ENCODE assay signal across 1 cellular context in genomic region chr16:1512774-1513173, GRCh38.
TF ChIP-seq lines count a peak whose summit lies in the region.

No MANE protein-coding gene starts in this region.

TF ChIP-seq in K562, 482 proteins besides CTCF, POLR2A, EP300 and RAD21:
- no peak for TF ChIP-seq ZNF347 (CRISPR knock-in tag; IDR thresholded peaks at IDR 0.05; ENCODE audit: low read depth)
- TF ChIP-seq, protein P1, sequence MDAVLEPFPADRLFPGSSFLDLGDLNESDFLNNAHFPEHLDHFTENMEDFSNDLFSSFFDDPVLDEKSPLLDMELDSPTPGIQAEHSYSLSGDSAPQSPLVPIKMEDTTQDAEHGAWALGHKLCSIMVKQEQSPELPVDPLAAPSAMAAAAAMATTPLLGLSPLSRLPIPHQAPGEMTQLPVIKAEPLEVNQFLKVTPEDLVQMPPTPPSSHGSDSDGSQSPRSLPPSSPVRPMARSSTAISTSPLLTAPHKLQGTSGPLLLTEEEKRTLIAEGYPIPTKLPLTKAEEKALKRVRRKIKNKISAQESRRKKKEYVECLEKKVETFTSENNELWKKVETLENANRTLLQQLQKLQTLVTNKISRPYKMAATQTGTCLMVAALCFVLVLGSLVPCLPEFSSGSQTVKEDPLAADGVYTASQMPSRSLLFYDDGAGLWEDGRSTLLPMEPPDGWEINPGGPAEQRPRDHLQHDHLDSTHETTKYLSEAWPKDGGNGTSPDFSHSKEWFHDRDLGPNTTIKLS (IDR thresholded peaks at IDR 0.05; ENCODE audit: borderline replicate concordance, low read depth), result no peak
- TF ChIP-seq NUFIP1 (IDR thresholded peaks at IDR 0.05; ENCODE audit: partially characterized antibody), result no peak
- no peak for TF ChIP-seq TFAM (CRISPR knock-in tag; conservative IDR thresholded peaks at IDR 0.05)
- no peak for TF ChIP-seq PRPF4 (IDR thresholded peaks at IDR 0.05; ENCODE audit: insufficient read depth, low read depth, low read length, poor library complexity, severe bottlenecking)
- no peak for TF ChIP-seq PYGO2 (tag; IDR thresholded peaks at IDR 0.05)
- no peak for TF ChIP-seq POLR3G (IDR thresholded peaks at IDR 0.05; ENCODE audit: extremely low read depth, insufficient read length, insufficient replicate concordance)
- TF ChIP-seq, protein P2, sequence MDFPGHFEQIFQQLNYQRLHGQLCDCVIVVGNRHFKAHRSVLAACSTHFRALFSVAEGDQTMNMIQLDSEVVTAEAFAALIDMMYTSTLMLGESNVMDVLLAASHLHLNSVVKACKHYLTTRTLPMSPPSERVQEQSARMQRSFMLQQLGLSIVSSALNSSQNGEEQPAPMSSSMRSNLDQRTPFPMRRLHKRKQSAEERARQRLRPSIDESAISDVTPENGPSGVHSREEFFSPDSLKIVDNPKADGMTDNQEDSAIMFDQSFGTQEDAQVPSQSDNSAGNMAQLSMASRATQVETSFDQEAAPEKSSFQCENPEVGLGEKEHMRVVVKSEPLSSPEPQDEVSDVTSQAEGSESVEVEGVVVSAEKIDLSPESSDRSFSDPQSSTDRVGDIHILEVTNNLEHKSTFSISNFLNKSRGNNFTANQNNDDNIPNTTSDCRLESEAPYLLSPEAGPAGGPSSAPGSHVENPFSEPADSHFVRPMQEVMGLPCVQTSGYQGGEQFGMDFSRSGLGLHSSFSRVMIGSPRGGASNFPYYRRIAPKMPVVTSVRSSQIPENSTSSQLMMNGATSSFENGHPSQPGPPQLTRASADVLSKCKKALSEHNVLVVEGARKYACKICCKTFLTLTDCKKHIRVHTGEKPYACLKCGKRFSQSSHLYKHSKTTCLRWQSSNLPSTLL (IDR thresholded peaks at IDR 0.05), result no peak
- no peak for TF ChIP-seq KHSRP (IDR thresholded peaks at IDR 0.05)
- TF ChIP-seq, protein P3, sequence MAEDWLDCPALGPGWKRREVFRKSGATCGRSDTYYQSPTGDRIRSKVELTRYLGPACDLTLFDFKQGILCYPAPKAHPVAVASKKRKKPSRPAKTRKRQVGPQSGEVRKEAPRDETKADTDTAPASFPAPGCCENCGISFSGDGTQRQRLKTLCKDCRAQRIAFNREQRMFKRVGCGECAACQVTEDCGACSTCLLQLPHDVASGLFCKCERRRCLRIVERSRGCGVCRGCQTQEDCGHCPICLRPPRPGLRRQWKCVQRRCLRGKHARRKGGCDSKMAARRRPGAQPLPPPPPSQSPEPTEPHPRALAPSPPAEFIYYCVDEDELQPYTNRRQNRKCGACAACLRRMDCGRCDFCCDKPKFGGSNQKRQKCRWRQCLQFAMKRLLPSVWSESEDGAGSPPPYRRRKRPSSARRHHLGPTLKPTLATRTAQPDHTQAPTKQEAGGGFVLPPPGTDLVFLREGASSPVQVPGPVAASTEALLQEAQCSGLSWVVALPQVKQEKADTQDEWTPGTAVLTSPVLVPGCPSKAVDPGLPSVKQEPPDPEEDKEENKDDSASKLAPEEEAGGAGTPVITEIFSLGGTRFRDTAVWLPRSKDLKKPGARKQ (CRISPR knock-in tag; IDR thresholded peaks at IDR 0.05), result no peak
- TF ChIP-seq, protein P4, sequence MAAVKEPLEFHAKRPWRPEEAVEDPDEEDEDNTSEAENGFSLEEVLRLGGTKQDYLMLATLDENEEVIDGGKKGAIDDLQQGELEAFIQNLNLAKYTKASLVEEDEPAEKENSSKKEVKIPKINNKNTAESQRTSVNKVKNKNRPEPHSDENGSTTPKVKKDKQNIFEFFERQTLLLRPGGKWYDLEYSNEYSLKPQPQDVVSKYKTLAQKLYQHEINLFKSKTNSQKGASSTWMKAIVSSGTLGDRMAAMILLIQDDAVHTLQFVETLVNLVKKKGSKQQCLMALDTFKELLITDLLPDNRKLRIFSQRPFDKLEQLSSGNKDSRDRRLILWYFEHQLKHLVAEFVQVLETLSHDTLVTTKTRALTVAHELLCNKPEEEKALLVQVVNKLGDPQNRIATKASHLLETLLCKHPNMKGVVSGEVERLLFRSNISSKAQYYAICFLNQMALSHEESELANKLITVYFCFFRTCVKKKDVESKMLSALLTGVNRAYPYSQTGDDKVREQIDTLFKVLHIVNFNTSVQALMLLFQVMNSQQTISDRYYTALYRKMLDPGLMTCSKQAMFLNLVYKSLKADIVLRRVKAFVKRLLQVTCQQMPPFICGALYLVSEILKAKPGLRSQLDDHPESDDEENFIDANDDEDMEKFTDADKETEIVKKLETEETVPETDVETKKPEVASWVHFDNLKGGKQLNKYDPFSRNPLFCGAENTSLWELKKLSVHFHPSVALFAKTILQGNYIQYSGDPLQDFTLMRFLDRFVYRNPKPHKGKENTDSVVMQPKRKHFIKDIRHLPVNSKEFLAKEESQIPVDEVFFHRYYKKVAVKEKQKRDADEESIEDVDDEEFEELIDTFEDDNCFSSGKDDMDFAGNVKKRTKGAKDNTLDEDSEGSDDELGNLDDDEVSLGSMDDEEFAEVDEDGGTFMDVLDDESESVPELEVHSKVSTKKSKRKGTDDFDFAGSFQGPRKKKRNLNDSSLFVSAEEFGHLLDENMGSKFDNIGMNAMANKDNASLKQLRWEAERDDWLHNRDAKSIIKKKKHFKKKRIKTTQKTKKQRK (IDR thresholded peaks at IDR 0.05; ENCODE audit: borderline replicate concordance, low read depth, low read length), result no peak
- no peak for TF ChIP-seq GATA2 (CRISPR knock-in tag; IDR thresholded peaks at IDR 0.05)
- no peak for TF ChIP-seq ZHX1 (conservative IDR thresholded peaks at IDR 0.05; ENCODE audit: low read length)
- TF ChIP-seq MTA2 (IDR thresholded peaks at IDR 0.05; ENCODE audit: low read depth), result no peak
- TF ChIP-seq ZFP36 (IDR thresholded peaks at IDR 0.05; ENCODE audit: low read depth, low read length, partially characterized antibody), result no peak
- TF ChIP-seq, protein P5, sequence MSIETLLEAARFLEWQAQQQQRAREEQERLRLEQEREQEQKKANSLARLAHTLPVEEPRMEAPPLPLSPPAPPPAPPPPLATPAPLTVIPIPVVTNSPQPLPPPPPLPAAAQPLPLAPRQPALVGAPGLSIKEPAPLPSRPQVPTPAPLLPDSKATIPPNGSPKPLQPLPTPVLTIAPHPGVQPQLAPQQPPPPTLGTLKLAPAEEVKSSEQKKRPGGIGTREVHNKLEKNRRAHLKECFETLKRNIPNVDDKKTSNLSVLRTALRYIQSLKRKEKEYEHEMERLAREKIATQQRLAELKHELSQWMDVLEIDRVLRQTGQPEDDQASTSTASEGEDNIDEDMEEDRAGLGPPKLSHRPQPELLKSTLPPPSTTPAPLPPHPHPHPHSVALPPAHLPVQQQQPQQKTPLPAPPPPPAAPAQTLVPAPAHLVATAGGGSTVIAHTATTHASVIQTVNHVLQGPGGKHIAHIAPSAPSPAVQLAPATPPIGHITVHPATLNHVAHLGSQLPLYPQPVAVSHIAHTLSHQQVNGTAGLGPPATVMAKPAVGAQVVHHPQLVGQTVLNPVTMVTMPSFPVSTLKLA (conservative IDR thresholded peaks at IDR 0.05), result no peak
- TF ChIP-seq IRF1 (CRISPR knock-in tag; IDR thresholded peaks at IDR 0.05; ENCODE audit: borderline replicate concordance), result no peak
